ENCODE assay signal across 9 cellular contexts in genomic region chrX:96770315-96770714, GRCh38.
DNase-seq lines count a peak whose midpoint lies in the region; ATAC-seq and TF ChIP-seq lines count a peak whose summit lies in the region.
"Had no signal": no experiment of that assay in that cellular context is flagged by ENCODE, and none has a peak within 500 bp of the region (broad histone marks: within the 10 kb centered on the region; RNA-seq: fewer than 3 reads in every experiment).

No MANE protein-coding gene starts in this region.

- in situ Hi-C loops in brain microvascular endothelial cell (cut with HindIII; ENCODE audit: low pct_ligation_motif_present, low sequenced_read_pairs): no loop called here

- H3K79me2 ChIP-seq in DND-41 (ENCODE audit: insufficient read depth, low read length) (no peaks in the 10 kb centered on the region), KMS-11 (ENCODE audit: insufficient read depth, low read depth) (no peaks in the 10 kb centered on the region)

- H3K27ac Mint-ChIP-seq in nephron progenitor cell: no peak overlapping the region
- no peak overlapping the region for H3K27ac Mint-ChIP-seq in stimulated activated naive B cell treated with anti-CD40 and anti-IgM and Interleukin-4, amounts not matched to agents 10 μg/mL and 1 μg/mL and 100 μg/mL, for 72 hours

- no peaks in the 10 kb centered on the region for H3K4me1 ChIP-seq in DND-41 (ENCODE audit: insufficient read depth, low read length)
- no peaks in the 10 kb centered on the region for H3K4me1 ChIP-seq in KMS-11 (ENCODE audit: low read depth, poor library complexity, severe bottlenecking)

- H3K36me3 ChIP-seq in DND-41 (ENCODE audit: insufficient read depth, low read length) (no peaks in the 10 kb centered on the region), KMS-11 (ENCODE audit: insufficient read depth) (no peaks in the 10 kb centered on the region), brain microvascular endothelial cell (replicated peaks) (no peaks in the 10 kb centered on the region)

- H3K9me3 Mint-ChIP-seq in nephron progenitor cell: no peaks in the 10 kb centered on the region
- H3K9me3 Mint-ChIP-seq in stimulated activated naive B cell treated with anti-CD40 and anti-IgM and Interleukin-4, amounts not matched to agents 10 μg/mL and 1 μg/mL and 100 μg/mL, for 72 hours: no peaks in the 10 kb centered on the region

- no peak overlapping the region for H3K9ac ChIP-seq in DND-41 (ENCODE audit: low read depth, low read length)
- no peak overlapping the region for H3K9ac ChIP-seq in KMS-11

- H3K27me3 ChIP-seq in DND-41 (ENCODE audit: insufficient read depth, low read length, poor library complexity) (no peaks in the 10 kb centered on the region), KMS-11 (ENCODE audit: insufficient read depth, low read depth) (no peaks in the 10 kb centered on the region), brain microvascular endothelial cell (replicated peaks) (no peaks in the 10 kb centered on the region)

- peak; percentile 50 for TF ChIP-seq CTCF in DND-41 (IDR thresholded peaks at IDR 0.05; ENCODE audit: borderline replicate concordance, extremely low read depth, low read length, poor library complexity, severe bottlenecking)
- TF ChIP-seq CTCF in KMS-11 (conservative IDR thresholded peaks at IDR 0.05; ENCODE audit: low read depth, low read length): peak; percentile 51; the same call in 1 of the 2 replicates
- peak; percentile 19 for TF ChIP-seq CTCF in brain microvascular endothelial cell (IDR thresholded peaks at IDR 0.05; ENCODE audit: low read depth, low read length, missing control alignments)
- TF ChIP-seq CTCF in nephron progenitor cell (IDR thresholded peaks at IDR 0.05): peak; percentile 60

- no peaks in the 10 kb centered on the region for H3K4me1 Mint-ChIP-seq in nephron progenitor cell
- H3K4me1 Mint-ChIP-seq in stimulated activated naive B cell treated with anti-CD40 and anti-IgM and Interleukin-4, amounts not matched to agents 10 μg/mL and 1 μg/mL and 100 μg/mL, for 72 hours: no peaks in the 10 kb centered on the region

- H3K27ac ChIP-seq in DND-41 (ENCODE audit: low read length) (no peak overlapping the region), KMS-11 (no peak overlapping the region), brain microvascular endothelial cell (no peak overlapping the region)

- H3K4me3 Mint-ChIP-seq in nephron progenitor cell: no peak overlapping the region
- no peak overlapping the region for H3K4me3 Mint-ChIP-seq in stimulated activated naive B cell treated with anti-CD40 and anti-IgM and Interleukin-4, amounts not matched to agents 10 μg/mL and 1 μg/mL and 100 μg/mL, for 72 hours

- no peak for ATAC-seq in DND-41 (ENCODE audit: insufficient read depth, low read depth)
- ATAC-seq in HG03432 (IDR thresholded peaks at IDR 0.05; ENCODE audit: unreplicated experiment): no peak
- ATAC-seq in stimulated activated naive B cell treated with anti-CD40 and anti-IgM and Interleukin-4, amounts not matched to agents 10 μg/mL and 1 μg/mL and 100 μg/mL, for 72 hours (replicated peaks): no peak

- DNase-seq in DND-41 (no peak), brain microvascular endothelial cell (no peak), nephron progenitor cell (no peak), DMS153 treated with DMSO at 0.1 percent for 48 hours (lab: John Stamatoyannopoulos, UW; ENCODE audit: unreplicated experiment) (no peak)
- no peak for DNase-seq in stimulated activated naive B cell treated with anti-CD40 and anti-IgM and Interleukin-4, amounts not matched to agents 10 μg/mL and 1 μg/mL and 100 μg/mL, for 72 hours
- DNase-seq in activated T-cell treated with anti-CD3 and anti-CD28 coated beads, Interleukin-2, amount 50 U/mL, for 1 hour: no peak
- DNase-seq: NCI-H2029 treated with DMSO at 0.1 percent for 48 hours had no signal

- H2AFZ ChIP-seq in DND-41 (ENCODE audit: low read depth, low read length) (no peak overlapping the region), KMS-11 (ENCODE audit: low read depth) (no peak overlapping the region)

- H4K20me1 ChIP-seq in DND-41 (ENCODE audit: insufficient read depth, low read length) (no peaks in the 10 kb centered on the region), KMS-11 (ENCODE audit: insufficient read depth) (no peaks in the 10 kb centered on the region)

- H3K4me3 ChIP-seq in DND-41 (ENCODE audit: low read depth in 1 of 2, low read length in 2 of 2) (no peak overlapping the region), KMS-11 (IDR thresholded peaks at IDR 0.05; ENCODE audit: insufficient read depth, low read depth, low read length) (no peak overlapping the region), brain microvascular endothelial cell (ENCODE audit: low read depth, low read length) (no peak overlapping the region)

- no peaks in the 10 kb centered on the region for H3K36me3 Mint-ChIP-seq in nephron progenitor cell (ENCODE audit: low read depth)
- H3K36me3 Mint-ChIP-seq in stimulated activated naive B cell treated with anti-CD40 and anti-IgM and Interleukin-4, amounts not matched to agents 10 μg/mL and 1 μg/mL and 100 μg/mL, for 72 hours: no peaks in the 10 kb centered on the region

- H3K4me2 ChIP-seq in DND-41 (ENCODE audit: insufficient read depth, low read length) (no peak overlapping the region), KMS-11 (no peak overlapping the region)

- no peaks in the 10 kb centered on the region for H3K27me3 Mint-ChIP-seq in nephron progenitor cell (ENCODE audit: low read depth, poor library complexity)
- H3K27me3 Mint-ChIP-seq in stimulated activated naive B cell treated with anti-CD40 and anti-IgM and Interleukin-4, amounts not matched to agents 10 μg/mL and 1 μg/mL and 100 μg/mL, for 72 hours: no peaks in the 10 kb centered on the region

- no peaks in the 10 kb centered on the region for H3K9me3 ChIP-seq in DND-41 (ENCODE audit: insufficient read depth, low read length, severe bottlenecking)
